Comparison of ENCODE assay signal across 9 cellular contexts in genomic region chr7:771241-772004, GRCh38. TPM values are rescaled to one million over a fixed set of nuclear protein-coding genes. Genes with fewer than 3 reads are reported as not detected.
DNase-seq lines count a peak whose midpoint lies in the region; TF ChIP-seq lines count a peak whose summit lies in the region.
"Had no signal": no experiment of that assay in that cellular context is flagged by ENCODE, and none has a peak within 500 bp of the region (broad histone marks: within the 10 kb centered on the region; RNA-seq: fewer than 3 reads in every experiment).

No MANE protein-coding gene starts in this region.

- H3K4ac ChIP-seq in mesendoderm (ENCODE audit: low read depth, low read length) = no peak overlapping the region

- H3K79me2 ChIP-seq in mesendoderm (ENCODE audit: control insufficient read depth, insufficient read depth, low read length) = no peaks in the 10 kb centered on the region

- H3K27ac Mint-ChIP-seq in nephron (peak overlapping the region; percentile 87 to 94 (median 93)), CD14-positive monocyte (peak overlapping the region in 1 of 7 donors; percentile 4)
- H3K27ac Mint-ChIP-seq: stimulated activated naive CD8-positive, alpha-beta T cell treated with anti-CD3 and anti-CD28 coated beads, Interleukin-15, Interleukin-2, amounts not matched to agents 100 ng/mL and 50 ng/mL, for 24 hours had no signal

- no peak overlapping the region for H3K4me3 ChIP-seq in astrocyte of the spinal cord (ENCODE audit: low read depth, low read length)
- no peak overlapping the region for H3K4me3 ChIP-seq in mesendoderm (ENCODE audit: low read length)

- no peak overlapping the region for H4K5ac ChIP-seq in mesendoderm (ENCODE audit: low read length)

- intact Hi-C loops in cardiac septum (cut with DNase I) = loop anchor here (5.0 kb wide), 2 partner anchors 104 to 249 kb away; no protein-coding TSS in a partner anchor
- intact Hi-C loops in CD14-positive monocyte (cut with micrococcal nuclease) = loop anchor here in 1 of 2 donors (5.0 kb wide), 1 partner anchor 444 kb away; no protein-coding TSS in a partner anchor

- no peak overlapping the region for H3K4me2 ChIP-seq in mesendoderm (ENCODE audit: low read length)

- H3K4me1 ChIP-seq in mesendoderm (ENCODE audit: control insufficient read depth, low read depth, low read length) = no peaks in the 10 kb centered on the region

- H3K9me3 Mint-ChIP-seq in nephron (no peaks in the 10 kb centered on the region), CD14-positive monocyte (peaks cover 0 to 6% (median 0%) of the 10 kb centered on the region in 7 donors)
- H3K9me3 Mint-ChIP-seq: stimulated activated naive CD8-positive, alpha-beta T cell treated with anti-CD3 and anti-CD28 coated beads, Interleukin-15, Interleukin-2, amounts not matched to agents 100 ng/mL and 50 ng/mL, for 24 hours had no signal

- peaks cover 31% of the 10 kb centered on the region for H3K4me1 Mint-ChIP-seq in nephron
- no peaks in the 10 kb centered on the region for H3K4me1 Mint-ChIP-seq in CD14-positive monocyte

- peak overlapping the region; percentile 0 to 46 (median 42) for H3K4me3 Mint-ChIP-seq in nephron
- no peak overlapping the region for H3K4me3 Mint-ChIP-seq in CD14-positive monocyte
- H3K4me3 Mint-ChIP-seq: stimulated activated naive CD8-positive, alpha-beta T cell treated with anti-CD3 and anti-CD28 coated beads, Interleukin-15, Interleukin-2, amounts not matched to agents 100 ng/mL and 50 ng/mL, for 24 hours had no signal

- in situ Hi-C loops in astrocyte of the spinal cord (cut with HindIII; ENCODE audit: low sequenced_read_pairs) = no loop called here

- H3K27me3 Mint-ChIP-seq in nephron (ENCODE audit: low read depth) = peaks cover 8% of the 10 kb centered on the region
- peaks cover 0 to 2% (median 0%) of the 10 kb centered on the region in 3 donors for H3K27me3 Mint-ChIP-seq in CD14-positive monocyte (ENCODE audit: low read depth in 3 of 3)
- H3K27me3 Mint-ChIP-seq: stimulated activated naive CD8-positive, alpha-beta T cell treated with anti-CD3 and anti-CD28 coated beads, Interleukin-15, Interleukin-2, amounts not matched to agents 100 ng/mL and 50 ng/mL, for 24 hours had no signal

- H2BK120ac ChIP-seq in mesendoderm (ENCODE audit: low read depth, low read length) = no peak overlapping the region

- no peak overlapping the region for H3K9ac ChIP-seq in mesendoderm (ENCODE audit: low read length)

- no peaks in the 10 kb centered on the region for H3K27me3 ChIP-seq in mesendoderm (ENCODE audit: insufficient read depth, low read length, poor library complexity)

- H3K23ac ChIP-seq in mesendoderm (ENCODE audit: low read length) = no peak overlapping the region

- peaks cover 2% of the 10 kb centered on the region for H3K36me3 ChIP-seq in mesendoderm (ENCODE audit: control insufficient read depth, insufficient read depth, low read length)

- no peak overlapping the region for H3K56ac ChIP-seq in mesendoderm (ENCODE audit: low read length)

- no peak for TF ChIP-seq CTCF in astrocyte of the spinal cord (IDR thresholded peaks at IDR 0.05; ENCODE audit: low read depth, low read length)
- TF ChIP-seq CTCF in nephron (IDR thresholded peaks at IDR 0.05; ENCODE audit: unreplicated experiment in 3 of 3) = no peak
- no peak for TF ChIP-seq CTCF in CD14-positive monocyte (IDR thresholded peaks at IDR 0.05)

- no peak overlapping the region for H2AK5ac ChIP-seq in mesendoderm (ENCODE audit: low read length)

- no peak overlapping the region for H4K8ac ChIP-seq in mesendoderm (ENCODE audit: low read depth, low read length)

- no peak overlapping the region for H2BK15ac ChIP-seq in mesendoderm (replicated peaks; ENCODE audit: low read depth)

- H3K36me3 Mint-ChIP-seq in nephron (ENCODE audit: low read depth) (peaks cover 30% of the 10 kb centered on the region), CD14-positive monocyte (peaks cover 24 to 53% of the 10 kb centered on the region in 2 donors)

- WGBS in mesendoderm (ENCODE audit: extremely low coverage, insufficient coverage, low lambda C conversion rate) = no CpG with 5 or more reads among the region's 24 CpGs

- DNase-seq in astrocyte of the spinal cord (ENCODE audit: low read depth, low spot score) (peak; percentile 69), cardiac septum (ENCODE audit: low spot score) (peak; percentile 86), ureter (ENCODE audit: low spot score) (peak; percentile 73), CD14-positive monocyte (ENCODE audit: low spot score) (no peak), DMS79 treated with DMSO at 0.1 percent for 48 hours (lab: John Stamatoyannopoulos, UW) (no peak), mesendoderm (no peak)
- DNase-seq: NCI-H1092 had no signal

- no peaks in the 10 kb centered on the region for H3K79me1 ChIP-seq in mesendoderm (ENCODE audit: low read length)

- no peak overlapping the region for H3K27ac ChIP-seq in mesendoderm (ENCODE audit: low read depth, low read length)

- H3K18ac ChIP-seq in mesendoderm (ENCODE audit: low read length) = no peak overlapping the region

- no peak overlapping the region for H2BK5ac ChIP-seq in mesendoderm (ENCODE audit: low read length)

RNA-seq across cellular contexts. Expression of gene PRKAR1B, which starts 44.3 kb away (rescaled TPM):
- total RNA-seq in cardiac septum = 13.5 TPM
- total RNA-seq in ureter = 20.5 TPM
- polyA plus RNA-seq in CD14-positive monocyte = 1 to 10 TPM in 1 of 2 donors, under 1 TPM in 1; 0.94 to 1.1 TPM
- polyA plus RNA-seq in mesendoderm (2013, experiment 1 of 2) = 25.9 TPM
- polyA plus RNA-seq in mesendoderm (2013, experiment 2 of 2) = 26.8 TPM

RNA-seq across cellular contexts. Expression of gene DNAAF5, which starts 44.9 kb away (rescaled TPM):
- 22.1 TPM for total RNA-seq in cardiac septum
- 35.1 TPM for total RNA-seq in ureter
- 1 to 10 TPM; 1.2 to 2.0 TPM for polyA plus RNA-seq in CD14-positive monocyte
- 35.5 TPM for polyA plus RNA-seq in mesendoderm (2013, experiment 1 of 2)
- 35.9 TPM for polyA plus RNA-seq in mesendoderm (2013, experiment 2 of 2)

Comparison
In these comparisons a context has a peak if more than half of its experiments do, and no peak if none do; other contexts are left out.
1. DNase-seq: peak in astrocyte of the spinal cord (single experiment), cardiac septum (single experiment) and ureter (single experiment); none in CD14-positive monocyte (single experiment), DMS79 treated with DMSO at 0.1 percent for 48 hours (single experiment) and mesendoderm (single experiment).
2. H3K4me3 Mint-ChIP-seq: peak in nephron (3 of 3); none in CD14-positive monocyte (0 of 2).